Comparison of ENCODE assay signal across 10 cellular contexts in the genomic region with DNA sequence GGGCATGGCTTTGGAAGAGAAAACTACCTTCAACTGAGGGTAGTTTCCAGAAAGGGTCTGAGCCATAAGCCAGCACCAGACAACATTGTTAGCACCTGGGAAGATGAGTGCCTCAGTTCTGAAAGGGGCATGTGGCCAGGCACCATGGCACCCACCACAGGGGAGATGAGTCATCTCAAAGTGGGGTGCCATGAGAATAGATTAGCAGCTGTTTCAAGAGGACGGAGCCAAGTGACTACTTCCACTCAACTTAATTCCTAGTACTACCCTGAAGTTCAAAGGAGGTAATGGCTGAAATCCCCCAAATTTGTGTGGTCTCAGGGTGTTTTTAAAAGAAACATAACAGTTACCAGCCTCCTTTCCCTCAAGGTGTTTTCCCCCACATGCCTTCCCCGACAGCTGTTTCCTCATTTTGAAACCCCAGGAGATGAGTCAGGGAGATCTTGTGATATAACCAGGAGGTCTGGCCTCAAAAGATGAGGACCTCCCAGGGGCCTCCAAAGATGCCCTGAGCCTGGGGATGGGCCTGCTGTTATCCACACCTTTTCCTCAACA. TPM values are rescaled to one million over a fixed set of nuclear protein-coding genes. Genes with fewer than 3 reads are reported as not detected.
DNase-seq lines count a peak whose midpoint lies in the region; ATAC-seq and TF ChIP-seq lines count a peak whose summit lies in the region.
"Had no signal": no experiment of that assay in that cellular context is flagged by ENCODE, and none has a peak within 500 bp of the region (broad histone marks: within the 10 kb centered on the region; RNA-seq: fewer than 3 reads in every experiment).

No MANE protein-coding gene starts in this region.

- H3K4me3 ChIP-seq in GM12864 (ENCODE audit: low read depth, low read length) (no peak overlapping the region), adrenal gland (no peak overlapping the region)
- no peak overlapping the region for H3K4me3 ChIP-seq in effector memory CD4-positive, alpha-beta T cell (ENCODE audit: insufficient read depth, low read depth, low read length, poor library complexity, severe bottlenecking)

- no peaks in the 10 kb centered on the region for H3K4me1 ChIP-seq in effector memory CD4-positive, alpha-beta T cell (ENCODE audit: control insufficient read depth, insufficient read depth, low read length, poor library complexity, severe bottlenecking)
- H3K4me1 ChIP-seq in adrenal gland (replicated peaks in 1 of 2), result no peaks in the 10 kb centered on the region

- TF ChIP-seq CTCF in GM12864 (IDR thresholded peaks at IDR 0.05; ENCODE audit: low read depth, low read length, missing control alignments) (no peak), adrenal gland (IDR thresholded peaks at IDR 0.05) (no peak)

- WGBS in adrenal gland, 4 donors, result 66 to 83% (median 80%) methylated on average over 2 of the region's 2 CpGs

- peak; percentile 19 for DNase-seq in GM12864 (ENCODE audit: low read depth)
- peak; percentile 51 to 57 for DNase-seq in activated T-cell treated with anti-CD3 and anti-CD28 coated beads, Interleukin-2, amount 50 U/mL, for 48 hours
- no peak for DNase-seq in NCI-H2107 treated with DMSO at 0.1 percent for 48 hours (lab: John Stamatoyannopoulos, UW; ENCODE audit: unreplicated experiment)
- DNase-seq in ACHN, result no peak
- DNase-seq in effector memory CD4-positive, alpha-beta T cell, result no peak
- no peak for DNase-seq in adrenal gland
- DNase-seq: GF-D8, NCI-H2081 had no signal

- no peaks in the 10 kb centered on the region for H3K27me3 ChIP-seq in effector memory CD4-positive, alpha-beta T cell (replicated peaks; ENCODE audit: control insufficient read depth, insufficient read depth, low read length, poor library complexity, severe bottlenecking)
- peaks cover 14% of the 10 kb centered on the region for H3K27me3 ChIP-seq in adrenal gland

- H3K27ac ChIP-seq in effector memory CD4-positive, alpha-beta T cell (ENCODE audit: insufficient read depth, low read length, poor library complexity, severe bottlenecking), result no peak overlapping the region
- H3K27ac ChIP-seq in adrenal gland, result no peak overlapping the region

- no peak for TF ChIP-seq POLR2A in adrenal gland (IDR thresholded peaks at IDR 0.05)

- intact Hi-C loops in adrenal gland (cut with DNase I), result no loop called here

- no peaks in the 10 kb centered on the region for H3K36me3 ChIP-seq in effector memory CD4-positive, alpha-beta T cell (ENCODE audit: control insufficient read depth, insufficient read depth, low read length)
- H3K36me3 ChIP-seq in adrenal gland (replicated peaks in 1 of 2), result no peaks in the 10 kb centered on the region

- H3K9me3 ChIP-seq in effector memory CD4-positive, alpha-beta T cell (ENCODE audit: control insufficient read depth, low read length), result no peaks in the 10 kb centered on the region
- H3K9me3 ChIP-seq in adrenal gland (replicated peaks in 1 of 3), result no peaks in the 10 kb centered on the region

- ATAC-seq in GM19372 (IDR thresholded peaks at IDR 0.05; ENCODE audit: low read depth, unreplicated experiment) (peak; percentile 68), HG03097 (IDR thresholded peaks at IDR 0.05; ENCODE audit: low FRiP score, unreplicated experiment) (peak; percentile 85)

- in situ Hi-C loops in ACHN (cut with HindIII; ENCODE audit: low pct_ligation_motif_present, low pct_unique_long_range_greater_than_20kb, low sequenced_read_pairs), result no loop called here

RNA-seq across cellular contexts. Expression of a gene that starts 27.8 kb away (rescaled TPM):
- total RNA-seq in adrenal gland, result not detected
- not detected for polyA plus RNA-seq in adrenal gland

Comparison
In these comparisons a context has a peak if more than half of its experiments do, and no peak if none do; other contexts are left out.
1. DNase-seq: peak in GM12864 (single experiment) and activated T-cell treated with anti-CD3 and anti-CD28 coated beads, Interleukin-2, amount 50 U/mL, for 48 hours (2 of 2); none in NCI-H2107 treated with DMSO at 0.1 percent for 48 hours (single experiment), ACHN (single experiment), effector memory CD4-positive, alpha-beta T cell (0 of 3) and adrenal gland (0 of 7).